ENCODE assay signal across 13 cellular contexts in the genomic region with DNA sequence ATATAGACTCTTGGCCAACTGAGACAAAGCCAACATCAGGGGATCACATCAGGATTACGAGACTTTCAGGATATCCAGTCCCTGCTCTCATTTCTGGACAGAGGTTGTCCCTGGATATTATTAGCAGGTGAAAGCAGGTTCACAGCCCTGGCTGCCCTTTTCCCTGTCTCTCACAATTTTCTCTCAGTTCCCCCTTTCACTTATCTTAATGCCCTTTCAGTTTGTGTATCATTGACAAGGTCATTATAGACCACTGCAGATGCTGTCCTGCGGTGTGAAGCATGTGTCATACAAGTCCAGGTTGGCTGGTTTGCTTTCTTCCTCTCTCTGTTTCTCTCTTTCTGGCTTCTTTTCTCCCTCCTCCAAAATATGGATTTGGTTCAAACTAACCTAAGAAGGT. TPM values are rescaled to one million over a fixed set of nuclear protein-coding genes. Genes with fewer than 3 reads are reported as not detected.
DNase-seq lines count a peak whose midpoint lies in the region; ATAC-seq and TF ChIP-seq lines count a peak whose summit lies in the region.
"Had no signal": no experiment of that assay in that cellular context is flagged by ENCODE, and none has a peak within 500 bp of the region (broad histone marks: within the 10 kb centered on the region; RNA-seq: fewer than 3 reads in every experiment).

No MANE protein-coding gene starts in this region.

- peaks cover 0 to 2% of the 10 kb centered on the region in 2 donors for H3K27me3 Mint-ChIP-seq in CD4-positive, alpha-beta memory T cell

- ATAC-seq in GM18907 (IDR thresholded peaks at IDR 0.05; ENCODE audit: unreplicated experiment) (peak; percentile 44), HG03066 (IDR thresholded peaks at IDR 0.05; ENCODE audit: low read depth, unreplicated experiment) (peak; percentile 43), gastroesophageal sphincter (no peak), HG02852 (IDR thresholded peaks at IDR 0.05; ENCODE audit: unreplicated experiment) (no peak)

- peaks cover 9% of the 10 kb centered on the region for H3K36me3 ChIP-seq in CD4-positive, alpha-beta memory T cell (ENCODE audit: insufficient read depth, low read length)
- peaks cover 0 to 18% of the 10 kb centered on the region in 2 donors for H3K36me3 ChIP-seq in gastroesophageal sphincter

- POLR2A ChIA-PET in CD4-positive, alpha-beta memory T cell (lab: Charles Lee; ENCODE audit: partially characterized antibody) = interaction anchor here (1.6 to 7.0 kb wide), 6 partner anchors 9 to 75 kb away, joined by 4 to 128 read pairs (median 48); a partner anchor contains a TSS

- CTCF ChIA-PET in CD4-positive, alpha-beta memory T cell (lab: Charles Lee; ENCODE audit: partially characterized antibody) = interaction anchor here (1.6 to 9.8 kb wide), 8 partner anchors 20 to 106 kb away, joined by 4 to 175 read pairs (median 34); a partner anchor contains a TSS

- peaks cover 12 to 27% (median 20%) of the 10 kb centered on the region in 4 donors for H3K4me1 Mint-ChIP-seq in CD4-positive, alpha-beta memory T cell

- no peak for DNase-seq in CD4-positive, alpha-beta memory T cell
- no peak for DNase-seq in Ammon's horn (ENCODE audit: low spot score)
- no peak for DNase-seq in cerebellar nuclear complex (lab: John Stamatoyannopoulos, UW)
- no peak for DNase-seq in NOMO-1 treated with dmso at 0.1 percent for 144 hours (lab: John Stamatoyannopoulos, UW; ENCODE audit: unreplicated experiment)
- DNase-seq: activated CD4-positive, alpha-beta T cell treated with anti-CD3 and anti-CD28 coated beads for 48 hours; GF-D8; kidney; naive B cell; NCI-H1436 treated with DMSO at 0.1 percent for 48 hours had no signal

- peaks cover 9 to 27% of the 10 kb centered on the region in 2 donors for H3K36me3 Mint-ChIP-seq in CD4-positive, alpha-beta memory T cell
- H3K36me3 Mint-ChIP-seq: naive B cell had no signal

- H3K27ac ChIP-seq in CD4-positive, alpha-beta memory T cell (ENCODE audit: low read depth, low read length) = no peak overlapping the region
- peak overlapping the region in 3 of 4 donors; percentile 7 to 9 (median 9) for H3K27ac ChIP-seq in gastroesophageal sphincter

- intact Hi-C loops in CD4-positive, alpha-beta memory T cell (cut with micrococcal nuclease) = loop anchor here (5.0 kb wide), 2 partner anchors 259 to 369 kb away; no protein-coding TSS in a partner anchor

- no peak for TF ChIP-seq POLR2A in gastroesophageal sphincter (IDR thresholded peaks at IDR 0.05)

- H3K4me3 Mint-ChIP-seq in CD4-positive, alpha-beta memory T cell = no peak overlapping the region

- H3K27me3 ChIP-seq in CD4-positive, alpha-beta memory T cell (ENCODE audit: insufficient read depth, low read length) = no peaks in the 10 kb centered on the region
- no peaks in the 10 kb centered on the region for H3K27me3 ChIP-seq in gastroesophageal sphincter

- no peak for TF ChIP-seq CTCF in gastroesophageal sphincter (IDR thresholded peaks at IDR 0.05)

- no peak for TF ChIP-seq EP300 in gastroesophageal sphincter (IDR thresholded peaks at IDR 0.05)

- no peaks in the 10 kb centered on the region for H3K9me3 ChIP-seq in CD4-positive, alpha-beta memory T cell (ENCODE audit: control insufficient read depth in 1 of 2, low read length in 2 of 2)
- H3K9me3 ChIP-seq in gastroesophageal sphincter = no peaks in the 10 kb centered on the region

- peak overlapping the region in 5 of 7 donors; percentile 35 to 99 (median 85) for H3K27ac Mint-ChIP-seq in CD4-positive, alpha-beta memory T cell

- no peak overlapping the region for H3K4me3 ChIP-seq in CD4-positive, alpha-beta memory T cell (ENCODE audit: low read length in 2 of 2)
- H3K4me3 ChIP-seq in gastroesophageal sphincter = no peak overlapping the region

- WGBS in gastroesophageal sphincter (ENCODE audit: low coverage in 1 of 2), 2 donors = 82 to 90% methylated on average over 1 to 2 of the region's 2 CpGs

- peaks cover 22% of the 10 kb centered on the region for H3K4me1 ChIP-seq in CD4-positive, alpha-beta memory T cell (ENCODE audit: insufficient read depth, low read length)
- H3K4me1 ChIP-seq in gastroesophageal sphincter = peaks cover 0 to 27% (median 14%) of the 10 kb centered on the region in 3 donors

- peaks cover 0 to 19% (median 3%) of the 10 kb centered on the region in 8 donors for H3K9me3 Mint-ChIP-seq in CD4-positive, alpha-beta memory T cell

RNA-seq across cellular contexts. Expression of a gene that starts 2.1 kb away (rescaled TPM):
- total RNA-seq in CD4-positive, alpha-beta memory T cell = under 1 TPM; 0.52 to 0.53 TPM
- 1 to 10 TPM in 1 of 2 donors, under 1 TPM in 1; 0.68 to 2.4 TPM for polyA plus RNA-seq in CD4-positive, alpha-beta memory T cell
- total RNA-seq in gastroesophageal sphincter = 10 to 100 TPM in 2 of 4 donors, 1 to 10 TPM in 2; 3.5 to 22.6 (median 8.6) TPM

RNA-seq across cellular contexts. Expression of a gene that starts 6.7 kb away (rescaled TPM):
- not detected for total RNA-seq in CD4-positive, alpha-beta memory T cell
- polyA plus RNA-seq in CD4-positive, alpha-beta memory T cell = not detected
- 1 to 10 TPM in 1 of 4 donors, under 1 TPM in 1, not detected in 2; 0.27 to 1.9 TPM for total RNA-seq in gastroesophageal sphincter

RNA-seq across cellular contexts. Expression of a gene that starts 21.8 kb away (rescaled TPM):
- total RNA-seq in CD4-positive, alpha-beta memory T cell = 10 to 100 TPM; 40.8 to 41.0 TPM
- 10 to 100 TPM; 70.9 to 89.1 TPM for polyA plus RNA-seq in CD4-positive, alpha-beta memory T cell
- 10 to 100 TPM; 26.2 to 40.8 (median 31.4) TPM for total RNA-seq in gastroesophageal sphincter

RNA-seq across cellular contexts. Expression of a gene that starts 21.9 kb away (rescaled TPM):
- total RNA-seq in CD4-positive, alpha-beta memory T cell = 10 to 100 TPM; 49.0 to 50.5 TPM
- 10 to 100 TPM; 17.5 to 21.4 TPM for polyA plus RNA-seq in CD4-positive, alpha-beta memory T cell
- total RNA-seq in gastroesophageal sphincter = 10 to 100 TPM; 30.4 to 61.9 (median 32.8) TPM

RNA-seq across cellular contexts. Expression of a gene that starts 26.3 kb away (rescaled TPM):
- total RNA-seq in CD4-positive, alpha-beta memory T cell = 100 to 1,000 TPM; 222 to 226 TPM
- 100 to 1,000 TPM in 1 of 2 donors, 10 to 100 TPM in 1; 63.4 to 213 TPM for polyA plus RNA-seq in CD4-positive, alpha-beta memory T cell
- 10 to 100 TPM in 1 of 4 donors, 1 to 10 TPM in 3; 1.9 to 11.6 (median 4.4) TPM for total RNA-seq in gastroesophageal sphincter

Comparison
In these comparisons a context has a peak if more than half of its experiments do, and no peak if none do; other contexts are left out.
1. ATAC-seq: peak in GM18907 (single experiment) and HG03066 (single experiment); none in gastroesophageal sphincter (single experiment) and HG02852 (single experiment).